ENCODE assay signal across 1 cellular context in genomic region chr3:159938712-159939111, GRCh38.
TF ChIP-seq lines count a peak whose summit lies in the region.

No MANE protein-coding gene starts in this region.

TF ChIP-seq in IMR-90, 13 proteins besides CTCF, POLR2A, EP300 and RAD21:
- TF ChIP-seq CEBPB (IDR thresholded peaks at IDR 0.05; ENCODE audit: low read depth, low read length) (peak; percentile 93), ELK1 (IDR thresholded peaks at IDR 0.05; ENCODE audit: borderline replicate concordance, low read depth, low read length) (no peak)
TF ChIP-seq in IMR-90: peak in this region for 1.
